In the genomic region with DNA sequence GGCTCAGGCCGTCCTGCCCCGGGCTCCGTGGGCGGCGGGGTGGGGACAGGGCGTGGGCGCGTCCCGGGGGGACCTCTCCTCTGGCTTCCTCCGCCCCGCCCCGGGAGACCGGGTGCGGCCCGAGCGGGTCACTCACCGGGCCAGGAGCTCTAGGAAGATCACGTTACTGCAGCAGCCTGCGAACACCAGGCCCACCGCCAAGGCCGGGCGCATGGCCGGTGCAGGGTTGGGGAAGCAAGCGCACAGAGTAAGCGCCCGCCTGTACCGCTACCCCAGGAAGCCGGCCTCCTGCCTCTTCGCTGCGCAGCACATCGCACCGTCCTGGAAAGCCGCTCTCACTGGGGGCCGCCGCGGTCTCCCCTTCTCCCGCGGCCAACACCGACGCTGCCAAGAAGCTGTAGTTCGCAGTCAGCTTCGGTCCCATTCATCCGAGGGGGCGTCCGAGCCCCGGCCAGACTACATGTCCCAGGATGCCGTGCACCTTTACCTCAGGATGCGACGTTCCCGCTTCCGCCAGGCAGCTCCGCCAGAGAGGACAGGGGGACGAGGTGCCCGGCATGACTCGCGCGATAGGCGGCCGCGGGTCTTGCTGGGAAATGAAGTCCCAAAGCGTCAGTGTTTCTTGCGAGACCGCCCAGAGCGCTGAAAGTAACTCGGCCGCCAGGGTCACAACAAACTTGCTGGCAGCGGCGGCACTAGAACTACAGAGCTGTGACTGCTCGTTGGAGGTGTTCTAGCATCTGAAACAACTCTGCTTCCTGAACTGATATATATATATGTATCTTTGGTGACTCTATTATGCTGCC, we compare ENCODE assay signal across 1 cellular context.
A peak's percentile ranks its signal among the peaks of the same experiment; 100 is the strongest.
TF ChIP-seq lines count a peak whose summit lies in the region.

A gene with protein sequence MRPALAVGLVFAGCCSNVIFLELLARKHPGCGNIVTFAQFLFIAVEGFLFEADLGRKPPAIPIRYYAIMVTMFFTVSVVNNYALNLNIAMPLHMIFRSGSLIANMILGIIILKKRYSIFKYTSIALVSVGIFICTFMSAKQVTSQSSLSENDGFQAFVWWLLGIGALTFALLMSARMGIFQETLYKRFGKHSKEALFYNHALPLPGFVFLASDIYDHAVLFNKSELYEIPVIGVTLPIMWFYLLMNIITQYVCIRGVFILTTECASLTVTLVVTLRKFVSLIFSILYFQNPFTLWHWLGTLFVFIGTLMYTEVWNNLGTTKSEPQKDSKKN (minus strand): TSS at position 392 of the 806 bp plus-strand sequence. CDS start 179 bp downstream, at position 213.

TF ChIP-seq in HepG2, 621 proteins besides CTCF, POLR2A, EP300 and RAD21 (continued from another document and continues in another):
- TF ChIP-seq, protein P1, sequence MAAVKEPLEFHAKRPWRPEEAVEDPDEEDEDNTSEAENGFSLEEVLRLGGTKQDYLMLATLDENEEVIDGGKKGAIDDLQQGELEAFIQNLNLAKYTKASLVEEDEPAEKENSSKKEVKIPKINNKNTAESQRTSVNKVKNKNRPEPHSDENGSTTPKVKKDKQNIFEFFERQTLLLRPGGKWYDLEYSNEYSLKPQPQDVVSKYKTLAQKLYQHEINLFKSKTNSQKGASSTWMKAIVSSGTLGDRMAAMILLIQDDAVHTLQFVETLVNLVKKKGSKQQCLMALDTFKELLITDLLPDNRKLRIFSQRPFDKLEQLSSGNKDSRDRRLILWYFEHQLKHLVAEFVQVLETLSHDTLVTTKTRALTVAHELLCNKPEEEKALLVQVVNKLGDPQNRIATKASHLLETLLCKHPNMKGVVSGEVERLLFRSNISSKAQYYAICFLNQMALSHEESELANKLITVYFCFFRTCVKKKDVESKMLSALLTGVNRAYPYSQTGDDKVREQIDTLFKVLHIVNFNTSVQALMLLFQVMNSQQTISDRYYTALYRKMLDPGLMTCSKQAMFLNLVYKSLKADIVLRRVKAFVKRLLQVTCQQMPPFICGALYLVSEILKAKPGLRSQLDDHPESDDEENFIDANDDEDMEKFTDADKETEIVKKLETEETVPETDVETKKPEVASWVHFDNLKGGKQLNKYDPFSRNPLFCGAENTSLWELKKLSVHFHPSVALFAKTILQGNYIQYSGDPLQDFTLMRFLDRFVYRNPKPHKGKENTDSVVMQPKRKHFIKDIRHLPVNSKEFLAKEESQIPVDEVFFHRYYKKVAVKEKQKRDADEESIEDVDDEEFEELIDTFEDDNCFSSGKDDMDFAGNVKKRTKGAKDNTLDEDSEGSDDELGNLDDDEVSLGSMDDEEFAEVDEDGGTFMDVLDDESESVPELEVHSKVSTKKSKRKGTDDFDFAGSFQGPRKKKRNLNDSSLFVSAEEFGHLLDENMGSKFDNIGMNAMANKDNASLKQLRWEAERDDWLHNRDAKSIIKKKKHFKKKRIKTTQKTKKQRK (IDR thresholded peaks at IDR 0.05; ENCODE audit: low read length), result no peak
- TF ChIP-seq, protein P2, sequence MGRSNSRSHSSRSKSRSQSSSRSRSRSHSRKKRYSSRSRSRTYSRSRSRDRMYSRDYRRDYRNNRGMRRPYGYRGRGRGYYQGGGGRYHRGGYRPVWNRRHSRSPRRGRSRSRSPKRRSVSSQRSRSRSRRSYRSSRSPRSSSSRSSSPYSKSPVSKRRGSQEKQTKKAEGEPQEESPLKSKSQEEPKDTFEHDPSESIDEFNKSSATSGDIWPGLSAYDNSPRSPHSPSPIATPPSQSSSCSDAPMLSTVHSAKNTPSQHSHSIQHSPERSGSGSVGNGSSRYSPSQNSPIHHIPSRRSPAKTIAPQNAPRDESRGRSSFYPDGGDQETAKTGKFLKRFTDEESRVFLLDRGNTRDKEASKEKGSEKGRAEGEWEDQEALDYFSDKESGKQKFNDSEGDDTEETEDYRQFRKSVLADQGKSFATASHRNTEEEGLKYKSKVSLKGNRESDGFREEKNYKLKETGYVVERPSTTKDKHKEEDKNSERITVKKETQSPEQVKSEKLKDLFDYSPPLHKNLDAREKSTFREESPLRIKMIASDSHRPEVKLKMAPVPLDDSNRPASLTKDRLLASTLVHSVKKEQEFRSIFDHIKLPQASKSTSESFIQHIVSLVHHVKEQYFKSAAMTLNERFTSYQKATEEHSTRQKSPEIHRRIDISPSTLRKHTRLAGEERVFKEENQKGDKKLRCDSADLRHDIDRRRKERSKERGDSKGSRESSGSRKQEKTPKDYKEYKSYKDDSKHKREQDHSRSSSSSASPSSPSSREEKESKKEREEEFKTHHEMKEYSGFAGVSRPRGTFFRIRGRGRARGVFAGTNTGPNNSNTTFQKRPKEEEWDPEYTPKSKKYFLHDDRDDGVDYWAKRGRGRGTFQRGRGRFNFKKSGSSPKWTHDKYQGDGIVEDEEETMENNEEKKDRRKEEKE (IDR thresholded peaks at IDR 0.05), result no peak
- TF ChIP-seq, protein P3, sequence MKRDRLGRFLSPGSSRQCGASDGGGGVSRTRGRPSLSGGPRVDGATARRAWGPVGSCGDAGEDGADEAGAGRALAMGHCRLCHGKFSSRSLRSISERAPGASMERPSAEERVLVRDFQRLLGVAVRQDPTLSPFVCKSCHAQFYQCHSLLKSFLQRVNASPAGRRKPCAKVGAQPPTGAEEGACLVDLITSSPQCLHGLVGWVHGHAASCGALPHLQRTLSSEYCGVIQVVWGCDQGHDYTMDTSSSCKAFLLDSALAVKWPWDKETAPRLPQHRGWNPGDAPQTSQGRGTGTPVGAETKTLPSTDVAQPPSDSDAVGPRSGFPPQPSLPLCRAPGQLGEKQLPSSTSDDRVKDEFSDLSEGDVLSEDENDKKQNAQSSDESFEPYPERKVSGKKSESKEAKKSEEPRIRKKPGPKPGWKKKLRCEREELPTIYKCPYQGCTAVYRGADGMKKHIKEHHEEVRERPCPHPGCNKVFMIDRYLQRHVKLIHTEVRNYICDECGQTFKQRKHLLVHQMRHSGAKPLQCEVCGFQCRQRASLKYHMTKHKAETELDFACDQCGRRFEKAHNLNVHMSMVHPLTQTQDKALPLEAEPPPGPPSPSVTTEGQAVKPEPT (CRISPR knock-in tag; IDR thresholded peaks at IDR 0.05; ENCODE audit: low read depth), result no peak
- TF ChIP-seq, protein P4, sequence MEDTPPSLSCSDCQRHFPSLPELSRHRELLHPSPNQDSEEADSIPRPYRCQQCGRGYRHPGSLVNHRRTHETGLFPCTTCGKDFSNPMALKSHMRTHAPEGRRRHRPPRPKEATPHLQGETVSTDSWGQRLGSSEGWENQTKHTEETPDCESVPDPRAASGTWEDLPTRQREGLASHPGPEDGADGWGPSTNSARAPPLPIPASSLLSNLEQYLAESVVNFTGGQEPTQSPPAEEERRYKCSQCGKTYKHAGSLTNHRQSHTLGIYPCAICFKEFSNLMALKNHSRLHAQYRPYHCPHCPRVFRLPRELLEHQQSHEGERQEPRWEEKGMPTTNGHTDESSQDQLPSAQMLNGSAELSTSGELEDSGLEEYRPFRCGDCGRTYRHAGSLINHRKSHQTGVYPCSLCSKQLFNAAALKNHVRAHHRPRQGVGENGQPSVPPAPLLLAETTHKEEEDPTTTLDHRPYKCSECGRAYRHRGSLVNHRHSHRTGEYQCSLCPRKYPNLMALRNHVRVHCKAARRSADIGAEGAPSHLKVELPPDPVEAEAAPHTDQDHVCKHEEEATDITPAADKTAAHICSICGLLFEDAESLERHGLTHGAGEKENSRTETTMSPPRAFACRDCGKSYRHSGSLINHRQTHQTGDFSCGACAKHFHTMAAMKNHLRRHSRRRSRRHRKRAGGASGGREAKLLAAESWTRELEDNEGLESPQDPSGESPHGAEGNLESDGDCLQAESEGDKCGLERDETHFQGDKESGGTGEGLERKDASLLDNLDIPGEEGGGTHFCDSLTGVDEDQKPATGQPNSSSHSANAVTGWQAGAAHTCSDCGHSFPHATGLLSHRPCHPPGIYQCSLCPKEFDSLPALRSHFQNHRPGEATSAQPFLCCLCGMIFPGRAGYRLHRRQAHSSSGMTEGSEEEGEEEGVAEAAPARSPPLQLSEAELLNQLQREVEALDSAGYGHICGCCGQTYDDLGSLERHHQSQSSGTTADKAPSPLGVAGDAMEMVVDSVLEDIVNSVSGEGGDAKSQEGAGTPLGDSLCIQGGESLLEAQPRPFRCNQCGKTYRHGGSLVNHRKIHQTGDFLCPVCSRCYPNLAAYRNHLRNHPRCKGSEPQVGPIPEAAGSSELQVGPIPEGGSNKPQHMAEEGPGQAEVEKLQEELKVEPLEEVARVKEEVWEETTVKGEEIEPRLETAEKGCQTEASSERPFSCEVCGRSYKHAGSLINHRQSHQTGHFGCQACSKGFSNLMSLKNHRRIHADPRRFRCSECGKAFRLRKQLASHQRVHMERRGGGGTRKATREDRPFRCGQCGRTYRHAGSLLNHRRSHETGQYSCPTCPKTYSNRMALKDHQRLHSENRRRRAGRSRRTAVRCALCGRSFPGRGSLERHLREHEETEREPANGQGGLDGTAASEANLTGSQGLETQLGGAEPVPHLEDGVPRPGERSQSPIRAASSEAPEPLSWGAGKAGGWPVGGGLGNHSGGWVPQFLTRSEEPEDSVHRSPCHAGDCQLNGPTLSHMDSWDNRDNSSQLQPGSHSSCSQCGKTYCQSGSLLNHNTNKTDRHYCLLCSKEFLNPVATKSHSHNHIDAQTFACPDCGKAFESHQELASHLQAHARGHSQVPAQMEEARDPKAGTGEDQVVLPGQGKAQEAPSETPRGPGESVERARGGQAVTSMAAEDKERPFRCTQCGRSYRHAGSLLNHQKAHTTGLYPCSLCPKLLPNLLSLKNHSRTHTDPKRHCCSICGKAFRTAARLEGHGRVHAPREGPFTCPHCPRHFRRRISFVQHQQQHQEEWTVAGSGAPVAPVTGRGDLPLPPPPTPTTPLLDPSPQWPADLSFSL (CRISPR knock-in tag; IDR thresholded peaks at IDR 0.05), result no peak
- no peak for TF ChIP-seq ZNF383 (CRISPR knock-in tag; IDR thresholded peaks at IDR 0.05; ENCODE audit: borderline replicate concordance)
- TF ChIP-seq DPF2 (CRISPR knock-in tag; IDR thresholded peaks at IDR 0.05; ENCODE audit: borderline replicate concordance, low read depth), result no peak
- TF ChIP-seq, protein P5, sequence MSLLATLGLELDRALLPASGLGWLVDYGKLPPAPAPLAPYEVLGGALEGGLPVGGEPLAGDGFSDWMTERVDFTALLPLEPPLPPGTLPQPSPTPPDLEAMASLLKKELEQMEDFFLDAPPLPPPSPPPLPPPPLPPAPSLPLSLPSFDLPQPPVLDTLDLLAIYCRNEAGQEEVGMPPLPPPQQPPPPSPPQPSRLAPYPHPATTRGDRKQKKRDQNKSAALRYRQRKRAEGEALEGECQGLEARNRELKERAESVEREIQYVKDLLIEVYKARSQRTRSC (CRISPR knock-in tag; IDR thresholded peaks at IDR 0.05; ENCODE audit: low read depth), result no peak
- TF ChIP-seq, protein P6, sequence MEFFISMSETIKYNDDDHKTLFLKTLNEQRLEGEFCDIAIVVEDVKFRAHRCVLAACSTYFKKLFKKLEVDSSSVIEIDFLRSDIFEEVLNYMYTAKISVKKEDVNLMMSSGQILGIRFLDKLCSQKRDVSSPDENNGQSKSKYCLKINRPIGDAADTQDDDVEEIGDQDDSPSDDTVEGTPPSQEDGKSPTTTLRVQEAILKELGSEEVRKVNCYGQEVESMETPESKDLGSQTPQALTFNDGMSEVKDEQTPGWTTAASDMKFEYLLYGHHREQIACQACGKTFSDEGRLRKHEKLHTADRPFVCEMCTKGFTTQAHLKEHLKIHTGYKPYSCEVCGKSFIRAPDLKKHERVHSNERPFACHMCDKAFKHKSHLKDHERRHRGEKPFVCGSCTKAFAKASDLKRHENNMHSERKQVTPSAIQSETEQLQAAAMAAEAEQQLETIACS (CRISPR knock-in tag; IDR thresholded peaks at IDR 0.05), result no peak
- TF ChIP-seq HOXD1 (CRISPR knock-in tag; IDR thresholded peaks at IDR 0.05), result no peak
- TF ChIP-seq, protein P7, sequence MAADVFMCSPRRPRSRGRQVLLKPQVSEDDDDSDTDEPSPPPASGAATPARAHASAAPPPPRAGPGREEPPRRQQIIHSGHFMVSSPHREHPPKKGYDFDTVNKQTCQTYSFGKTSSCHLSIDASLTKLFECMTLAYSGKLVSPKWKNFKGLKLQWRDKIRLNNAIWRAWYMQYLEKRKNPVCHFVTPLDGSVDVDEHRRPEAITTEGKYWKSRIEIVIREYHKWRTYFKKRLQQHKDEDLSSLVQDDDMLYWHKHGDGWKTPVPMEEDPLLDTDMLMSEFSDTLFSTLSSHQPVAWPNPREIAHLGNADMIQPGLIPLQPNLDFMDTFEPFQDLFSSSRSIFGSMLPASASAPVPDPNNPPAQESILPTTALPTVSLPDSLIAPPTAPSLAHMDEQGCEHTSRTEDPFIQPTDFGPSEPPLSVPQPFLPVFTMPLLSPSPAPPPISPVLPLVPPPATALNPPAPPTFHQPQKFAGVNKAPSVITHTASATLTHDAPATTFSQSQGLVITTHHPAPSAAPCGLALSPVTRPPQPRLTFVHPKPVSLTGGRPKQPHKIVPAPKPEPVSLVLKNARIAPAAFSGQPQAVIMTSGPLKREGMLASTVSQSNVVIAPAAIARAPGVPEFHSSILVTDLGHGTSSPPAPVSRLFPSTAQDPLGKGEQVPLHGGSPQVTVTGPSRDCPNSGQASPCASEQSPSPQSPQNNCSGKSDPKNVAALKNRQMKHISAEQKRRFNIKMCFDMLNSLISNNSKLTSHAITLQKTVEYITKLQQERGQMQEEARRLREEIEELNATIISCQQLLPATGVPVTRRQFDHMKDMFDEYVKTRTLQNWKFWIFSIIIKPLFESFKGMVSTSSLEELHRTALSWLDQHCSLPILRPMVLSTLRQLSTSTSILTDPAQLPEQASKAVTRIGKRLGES (CRISPR knock-in tag; IDR thresholded peaks at IDR 0.05; ENCODE audit: borderline replicate concordance), result no peak
- TF ChIP-seq YEATS2 (CRISPR knock-in tag; IDR thresholded peaks at IDR 0.05; ENCODE audit: borderline replicate concordance), result peak; percentile 91
- TF ChIP-seq, protein P8, sequence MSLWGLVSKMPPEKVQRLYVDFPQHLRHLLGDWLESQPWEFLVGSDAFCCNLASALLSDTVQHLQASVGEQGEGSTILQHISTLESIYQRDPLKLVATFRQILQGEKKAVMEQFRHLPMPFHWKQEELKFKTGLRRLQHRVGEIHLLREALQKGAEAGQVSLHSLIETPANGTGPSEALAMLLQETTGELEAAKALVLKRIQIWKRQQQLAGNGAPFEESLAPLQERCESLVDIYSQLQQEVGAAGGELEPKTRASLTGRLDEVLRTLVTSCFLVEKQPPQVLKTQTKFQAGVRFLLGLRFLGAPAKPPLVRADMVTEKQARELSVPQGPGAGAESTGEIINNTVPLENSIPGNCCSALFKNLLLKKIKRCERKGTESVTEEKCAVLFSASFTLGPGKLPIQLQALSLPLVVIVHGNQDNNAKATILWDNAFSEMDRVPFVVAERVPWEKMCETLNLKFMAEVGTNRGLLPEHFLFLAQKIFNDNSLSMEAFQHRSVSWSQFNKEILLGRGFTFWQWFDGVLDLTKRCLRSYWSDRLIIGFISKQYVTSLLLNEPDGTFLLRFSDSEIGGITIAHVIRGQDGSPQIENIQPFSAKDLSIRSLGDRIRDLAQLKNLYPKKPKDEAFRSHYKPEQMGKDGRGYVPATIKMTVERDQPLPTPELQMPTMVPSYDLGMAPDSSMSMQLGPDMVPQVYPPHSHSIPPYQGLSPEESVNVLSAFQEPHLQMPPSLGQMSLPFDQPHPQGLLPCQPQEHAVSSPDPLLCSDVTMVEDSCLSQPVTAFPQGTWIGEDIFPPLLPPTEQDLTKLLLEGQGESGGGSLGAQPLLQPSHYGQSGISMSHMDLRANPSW (CRISPR knock-in tag; IDR thresholded peaks at IDR 0.05; ENCODE audit: borderline replicate concordance), result no peak; the same call in 1 of the 2 replicates
- TF ChIP-seq REXO4 (CRISPR knock-in tag; IDR thresholded peaks at IDR 0.05; ENCODE audit: borderline replicate concordance), result no peak
- TF ChIP-seq RXRB (CRISPR knock-in tag; IDR thresholded peaks at IDR 0.05; ENCODE audit: borderline replicate concordance), result peak; percentile 59; the same call in 1 of the 2 replicates
- no peak for TF ChIP-seq ATRX (CRISPR knock-in tag; IDR thresholded peaks at IDR 0.05; ENCODE audit: borderline replicate concordance)
- TF ChIP-seq, protein P9, sequence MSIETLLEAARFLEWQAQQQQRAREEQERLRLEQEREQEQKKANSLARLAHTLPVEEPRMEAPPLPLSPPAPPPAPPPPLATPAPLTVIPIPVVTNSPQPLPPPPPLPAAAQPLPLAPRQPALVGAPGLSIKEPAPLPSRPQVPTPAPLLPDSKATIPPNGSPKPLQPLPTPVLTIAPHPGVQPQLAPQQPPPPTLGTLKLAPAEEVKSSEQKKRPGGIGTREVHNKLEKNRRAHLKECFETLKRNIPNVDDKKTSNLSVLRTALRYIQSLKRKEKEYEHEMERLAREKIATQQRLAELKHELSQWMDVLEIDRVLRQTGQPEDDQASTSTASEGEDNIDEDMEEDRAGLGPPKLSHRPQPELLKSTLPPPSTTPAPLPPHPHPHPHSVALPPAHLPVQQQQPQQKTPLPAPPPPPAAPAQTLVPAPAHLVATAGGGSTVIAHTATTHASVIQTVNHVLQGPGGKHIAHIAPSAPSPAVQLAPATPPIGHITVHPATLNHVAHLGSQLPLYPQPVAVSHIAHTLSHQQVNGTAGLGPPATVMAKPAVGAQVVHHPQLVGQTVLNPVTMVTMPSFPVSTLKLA (IDR thresholded peaks at IDR 0.05), result no peak
